Comparison of ENCODE assay signal across 8 cellular contexts in genomic region chr15:40941528-40942336, GRCh38. TPM values are rescaled to one million over a fixed set of nuclear protein-coding genes. Genes with fewer than 3 reads are reported as not detected.
DNase-seq lines count a peak whose midpoint lies in the region; ATAC-seq and TF ChIP-seq lines count a peak whose summit lies in the region.

No MANE protein-coding gene starts in this region.

- H3K9me3 ChIP-seq in mucosa of rectum (ENCODE audit: control insufficient read depth in 2 of 2, low read length in 2 of 2), result no peaks in the 10 kb centered on the region

- H3K4me3 ChIP-seq in epithelial cell of proximal tubule (ENCODE audit: low read depth, low read length), result peak overlapping the region; percentile 57
- peak overlapping the region; percentile 62 to 76 for H3K4me3 ChIP-seq in mucosa of rectum (ENCODE audit: low read length in 2 of 2)

- peak; percentile 36 for TF ChIP-seq CTCF in epithelial cell of proximal tubule (conservative IDR thresholded peaks at IDR 0.05; ENCODE audit: low read depth, low read length)

- DNase-seq in Ammon's horn (ENCODE audit: low spot score) (peak; percentile 51), NOMO-1 treated with dmso at 0.1 percent for 144 hours (lab: John Stamatoyannopoulos, UW; ENCODE audit: unreplicated experiment) (peak; percentile 87), activated T-cell treated with anti-CD3 and anti-CD28 coated beads for 4 hours (peak; percentile 43), epithelial cell of proximal tubule (ENCODE audit: low read depth) (no peak)
- DNase-seq in stimulated activated CD8-positive, alpha-beta memory T cell treated with anti-CD3 and anti-CD28 coated beads, Interleukin-7, amount 100 ng/mL, for 48 hours (ENCODE audit: extremely low read depth in 1 of 2, low read depth in 1 of 2), result peak; percentile 30 to 50

- peak; percentile 62 for TF ChIP-seq POLR2A in GM18951 (IDR thresholded peaks at IDR 0.05; ENCODE audit: extremely low read depth, insufficient read depth, insufficient read length)

- H3K27me3 ChIP-seq in mucosa of rectum (ENCODE audit: control insufficient read depth in 2 of 2, insufficient read depth in 2 of 2, low read length in 2 of 2), result no peaks in the 10 kb centered on the region

- peak overlapping the region; percentile 71 to 78 for H3K27ac ChIP-seq in mucosa of rectum (ENCODE audit: low read depth in 2 of 2, low read length in 2 of 2)

- peak; percentile 72 for ATAC-seq in HG03175 (IDR thresholded peaks at IDR 0.05; ENCODE audit: unreplicated experiment)

- peaks cover 17 to 21% of the 10 kb centered on the region in 2 donors for H3K4me1 ChIP-seq in mucosa of rectum (ENCODE audit: control insufficient read depth in 2 of 2, insufficient read depth in 2 of 2, low read length in 2 of 2)

- in situ Hi-C loops in GM18951 (cut with MboI; ENCODE audit: low sequenced_read_pairs, unreplicated experiment), result no loop called here

- peak overlapping the region; percentile 65 to 71 for H3K9ac ChIP-seq in mucosa of rectum (ENCODE audit: low read depth in 1 of 2, low read length in 2 of 2)

- H3K36me3 ChIP-seq in mucosa of rectum (ENCODE audit: control insufficient read depth in 2 of 2, insufficient read depth in 2 of 2, low read length in 2 of 2), result peaks cover 0 to under 1% of the 10 kb centered on the region in 2 donors

RNA-seq across cellular contexts. Expression of gene CHAC1, which starts 11.5 kb away (rescaled TPM):
- total RNA-seq in epithelial cell of proximal tubule, result 14.3 and 23.8 TPM in 2 replicates

RNA-seq across cellular contexts. Expression of gene DLL4, which starts 12.6 kb away (rescaled TPM):
- total RNA-seq in epithelial cell of proximal tubule, result 0.07 and 0.69 TPM in 2 replicates

RNA-seq across cellular contexts. Expression of gene VPS18, which starts 47.5 kb away (rescaled TPM):
- total RNA-seq in epithelial cell of proximal tubule, result 27.2 and 35.4 TPM in 2 replicates
